ENCODE assay signal across 1 cellular context in genomic region chr12:108666326-108666995, GRCh38.
TF ChIP-seq lines count a peak whose summit lies in the region.

No MANE protein-coding gene starts in this region.

TF ChIP-seq in GM12878, 131 proteins besides CTCF, POLR2A, EP300 and RAD21 (continued from another document):
- TF ChIP-seq PBX3 (IDR thresholded peaks at IDR 0.05; ENCODE audit: insufficient replicate concordance, low read depth, low read length) = no peak
- no peak for TF ChIP-seq HDAC2 (IDR thresholded peaks at IDR 0.05)
- no peak for TF ChIP-seq EZH2 (IDR thresholded peaks at IDR 0.05; ENCODE audit: borderline replicate concordance, control insufficient read depth, low read depth, low read length)
- no peak for TF ChIP-seq BACH1 (IDR thresholded peaks at IDR 0.05; ENCODE audit: borderline replicate concordance)
- no peak for TF ChIP-seq ETV6 (conservative IDR thresholded peaks at IDR 0.05 in 1 of 2, IDR thresholded peaks at IDR 0.05 in 1 of 2; ENCODE audit: borderline replicate concordance in 1 of 2, low read depth in 1 of 2)
- no peak for TF ChIP-seq CREM (IDR thresholded peaks at IDR 0.05; ENCODE audit: low read depth)
- no peak for TF ChIP-seq MAX (IDR thresholded peaks at IDR 0.05; ENCODE audit: low read depth, low read length)
- TF ChIP-seq NR2C2 (IDR thresholded peaks at IDR 0.05; ENCODE audit: borderline replicate concordance, control insufficient read depth, insufficient read length, low read depth) = no peak
- no peak for TF ChIP-seq POLR2AphosphoS2 (IDR thresholded peaks at IDR 0.05; ENCODE audit: low read depth, low read length)
- TF ChIP-seq MYB (IDR thresholded peaks at IDR 0.05; ENCODE audit: borderline replicate concordance, low read depth, low read length) = no peak
